ENCODE assay signal across 20 cellular contexts in the genomic region with DNA sequence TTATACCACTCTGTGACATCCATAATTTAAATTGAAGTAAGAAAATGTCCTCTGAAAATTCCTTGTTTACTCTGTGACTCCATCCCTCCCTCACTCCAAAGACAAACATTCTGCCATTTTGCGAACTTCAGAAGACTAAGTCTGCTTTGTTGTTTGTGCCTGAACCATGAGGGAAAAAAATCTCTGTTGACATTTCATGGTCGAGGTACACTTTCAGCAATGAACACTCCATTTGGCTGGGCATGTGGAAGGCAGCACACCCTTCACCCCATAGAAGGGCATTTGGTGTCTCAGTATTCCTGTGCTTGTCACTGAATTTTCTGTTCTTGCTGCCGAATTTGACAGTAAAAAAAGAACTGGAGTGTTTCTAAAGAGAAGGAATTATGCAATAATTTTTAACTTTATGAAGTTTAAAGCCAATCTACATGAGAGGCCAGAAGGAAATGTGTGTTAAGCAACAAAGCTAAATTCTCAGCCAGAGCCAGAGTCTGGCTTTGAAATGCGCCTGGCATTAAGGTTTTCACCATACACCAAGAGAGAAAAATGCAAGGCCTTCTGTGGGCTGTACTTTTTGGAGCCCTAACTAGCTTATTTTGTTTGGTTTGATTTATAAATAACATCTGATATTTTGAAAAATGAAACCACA. TPM values are rescaled to one million over a fixed set of nuclear protein-coding genes. Genes with fewer than 3 reads are reported as not detected.
"Had no signal": no experiment of that assay in that cellular context is flagged by ENCODE, and none has a peak within 500 bp of the region (broad histone marks: within the 10 kb centered on the region; RNA-seq: fewer than 3 reads in every experiment).

No MANE protein-coding gene starts in this region.

- DNase-seq: activated CD4-positive, alpha-beta memory T cell treated with anti-CD3 and anti-CD28 coated beads, Interleukin-2, amount 10 ng/mL, durations not matched to agents 7 days and 5 days; activated gamma-delta T cell treated with Interleukin-2 at 50 U/mL for 16 hours; activated naive CD8-positive, alpha-beta T cell treated with anti-CD3 and anti-CD28 coated beads for 36 hours; activated T-cell treated with anti-CD3 and anti-CD28 coated beads, Interleukin-2, amount 50 U/mL, for 48 hours; foreskin melanocyte; heart right ventricle; kidney; ovary; stomach had no signal

- H3K9me3 ChIP-seq: ascending aorta, esophagus muscularis mucosa, heart right ventricle, ovary, stomach, thoracic aorta had no signal

- H3K4me1 Mint-ChIP-seq: activated CD4-positive, alpha-beta memory T cell treated with anti-CD3 and anti-CD28 coated beads, Interleukin-2, amount 10 ng/mL, durations not matched to agents 7 days and 5 days; activated naive CD8-positive, alpha-beta T cell treated with anti-CD3 and anti-CD28 coated beads for 36 hours; neural crest cell had no signal

- H3K27me3 ChIP-seq: ascending aorta, esophagus muscularis mucosa, heart right ventricle, ovary, stomach had no signal

- H3K4me3 Mint-ChIP-seq: activated CD4-positive, alpha-beta memory T cell treated with anti-CD3 and anti-CD28 coated beads, Interleukin-2, amount 10 ng/mL, durations not matched to agents 7 days and 5 days; activated naive CD8-positive, alpha-beta T cell treated with anti-CD3 and anti-CD28 coated beads for 36 hours; neural crest cell had no signal

- H3K4me1 ChIP-seq: ascending aorta, esophagus muscularis mucosa, heart right ventricle had no signal

- H3K4me3 ChIP-seq: ascending aorta, esophagus muscularis mucosa, heart right ventricle, ovary, stomach, thoracic aorta had no signal

- H3K27ac Mint-ChIP-seq: activated CD4-positive, alpha-beta memory T cell treated with anti-CD3 and anti-CD28 coated beads, Interleukin-2, amount 10 ng/mL, durations not matched to agents 7 days and 5 days; activated naive CD8-positive, alpha-beta T cell treated with anti-CD3 and anti-CD28 coated beads for 36 hours had no signal

- H3K9me3 Mint-ChIP-seq: activated CD4-positive, alpha-beta memory T cell treated with anti-CD3 and anti-CD28 coated beads, Interleukin-2, amount 10 ng/mL, durations not matched to agents 7 days and 5 days; activated naive CD8-positive, alpha-beta T cell treated with anti-CD3 and anti-CD28 coated beads for 36 hours; neural crest cell had no signal

- ATAC-seq: heart right ventricle had no signal

- H3K27ac ChIP-seq: ascending aorta, esophagus muscularis mucosa, heart right ventricle, ovary, thoracic aorta had no signal

- H3K36me3 ChIP-seq: ascending aorta, esophagus muscularis mucosa, heart right ventricle, ovary, stomach, thoracic aorta had no signal

- H3K36me3 Mint-ChIP-seq: activated naive CD8-positive, alpha-beta T cell treated with anti-CD3 and anti-CD28 coated beads for 36 hours had no signal

RNA-seq across cellular contexts. Expression of gene PBOV1, which starts 4.7 kb away (rescaled TPM):
- total RNA-seq: activated CD4-positive, alpha-beta memory T cell treated with anti-CD3 and anti-CD28 coated beads, Interleukin-2, amount 10 ng/mL, durations not matched to agents 7 days and 5 days; activated naive CD8-positive, alpha-beta T cell treated with anti-CD3 and anti-CD28 coated beads for 36 hours; ascending aorta; bronchial epithelial cell; chondrocyte; dermis microvascular lymphatic vessel endothelial cell; esophagus muscularis mucosa; heart right ventricle; kidney; lower leg skin; neural crest cell; ovary; skeletal muscle tissue; stomach; T-helper 2 cell treated with Interferon-gamma antibody and Interleukin-4, amounts not matched to agents 100 ng/mL and 5 ng/mL, for 36 hours; thoracic aorta; urinary bladder had no signal
- polyA plus RNA-seq: heart right ventricle, ovary, stomach, urinary bladder had no signal
